Comparison of ENCODE assay signal across 8 cellular contexts in the genomic region with DNA sequence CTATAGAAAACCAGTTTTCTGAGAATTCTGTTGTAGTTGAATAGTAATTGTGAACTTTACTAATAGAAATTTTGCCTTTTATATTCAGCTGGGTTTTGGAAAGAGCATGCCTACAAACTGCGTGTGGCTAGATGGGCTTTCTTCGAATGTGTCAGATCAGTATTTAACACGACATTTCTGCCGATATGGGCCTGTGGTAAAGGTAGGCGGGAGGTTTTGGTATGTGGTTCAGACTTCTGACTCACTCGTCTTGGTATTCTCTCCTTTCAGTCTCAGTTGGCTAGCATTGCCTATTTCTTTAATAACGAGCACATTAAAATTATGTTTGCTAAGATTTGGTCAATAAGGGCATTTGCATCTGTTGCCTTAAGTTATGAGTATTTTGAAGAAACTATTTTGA. TPM values are rescaled to one million over a fixed set of nuclear protein-coding genes. Genes with fewer than 3 reads are reported as not detected.
A peak's percentile ranks its signal among the peaks of the same experiment; 100 is the strongest.
DNase-seq lines count a peak whose midpoint lies in the region; ATAC-seq, FAIRE-seq and TF ChIP-seq lines count a peak whose summit lies in the region.

No MANE protein-coding gene starts in this region.

- POLR2A ChIA-PET in HEK293T (lab: Yijun Ruan, JAX), result no interaction called here

- H3K4me1 Mint-ChIP-seq in activated T-helper 17 cell treated with anti-CD3 and anti-CD28 coated beads, Interleukin-2, amount 50 U/mL, for 72 hours, result peaks cover 7% of the 10 kb centered on the region

- no peak for TF ChIP-seq POLR2A in erythroblast (IDR thresholded peaks at IDR 0.05; ENCODE audit: low read length)

- peaks cover 58% of the 10 kb centered on the region for H3K36me3 ChIP-seq in HAP-1 (replicated peaks)

- in situ Hi-C loops in HAP-1 (cut with MboI; ENCODE audit: low sequenced_read_pairs), result no loop called here

- no peaks in the 10 kb centered on the region for H3K27me3 Mint-ChIP-seq in activated T-helper 17 cell treated with anti-CD3 and anti-CD28 coated beads, Interleukin-2, amount 50 U/mL, for 72 hours

- H3K4me1 ChIP-seq in HAP-1, result no peaks in the 10 kb centered on the region

- peak; percentile 75 for ATAC-seq in HG03460 (IDR thresholded peaks at IDR 0.05; ENCODE audit: unreplicated experiment)
- peak; percentile 99 for ATAC-seq in activated T-helper 17 cell treated with anti-CD3 and anti-CD28 coated beads, Interleukin-2, amount 50 U/mL, for 72 hours (replicated peaks)

- peaks cover 95% of the 10 kb centered on the region for H3K36me3 Mint-ChIP-seq in activated T-helper 17 cell treated with anti-CD3 and anti-CD28 coated beads, Interleukin-2, amount 50 U/mL, for 72 hours (ENCODE audit: low read depth)

- no peaks in the 10 kb centered on the region for H3K27me3 ChIP-seq in HAP-1 (ENCODE audit: low read depth)

- FAIRE-seq in GM19239 (lab: Jason Lieb, UNC), result peak; percentile 98

- CTCF ChIA-PET in HEK293T (lab: Yijun Ruan, JAX), result no interaction called here

- no peak overlapping the region for H3K4me3 ChIP-seq in HAP-1

- H3K9me3 Mint-ChIP-seq in activated T-helper 17 cell treated with anti-CD3 and anti-CD28 coated beads, Interleukin-2, amount 50 U/mL, for 72 hours, result no peaks in the 10 kb centered on the region

- peak overlapping the region; percentile 5 for H3K27ac Mint-ChIP-seq in activated T-helper 17 cell treated with anti-CD3 and anti-CD28 coated beads, Interleukin-2, amount 50 U/mL, for 72 hours

- H3K4me3 Mint-ChIP-seq in activated T-helper 17 cell treated with anti-CD3 and anti-CD28 coated beads, Interleukin-2, amount 50 U/mL, for 72 hours, result peak overlapping the region; percentile 17

- DNase-seq in GM19239 (ENCODE audit: insufficient read length, low spot score) (no peak), renal cortical epithelial cell (ENCODE audit: low read depth) (peak; percentile 84), erythroblast (lab: John Stamatoyannopoulos, UW) (no peak), SW 1271 (lab: John Stamatoyannopoulos, UW) (no peak), HAP-1 (ENCODE audit: low spot score in 2 of 2) (no peak), HEK293T (ENCODE audit: extremely low spot score) (no peak)

- H3K9me3 ChIP-seq in HAP-1, result no peaks in the 10 kb centered on the region

TF ChIP-seq in HEK293T, 16 proteins besides CTCF, POLR2A, EP300 and RAD21:
- no peak for TF ChIP-seq FOXA1 (IDR thresholded peaks at IDR 0.05)
- TF ChIP-seq NFRKB (IDR thresholded peaks at IDR 0.05), result no peak
- TF ChIP-seq FOXM1 (IDR thresholded peaks at IDR 0.05; ENCODE audit: borderline replicate concordance), result no peak
- no peak for TF ChIP-seq ARNT (IDR thresholded peaks at IDR 0.05)
- TF ChIP-seq L3MBTL2 (conservative IDR thresholded peaks at IDR 0.05), result no peak
- TF ChIP-seq PKNOX1 (IDR thresholded peaks at IDR 0.05), result no peak
- no peak for TF ChIP-seq LEF1 (IDR thresholded peaks at IDR 0.05; ENCODE audit: borderline replicate concordance)
- no peak for TF ChIP-seq HDGF (IDR thresholded peaks at IDR 0.05; ENCODE audit: borderline replicate concordance)
- no peak for TF ChIP-seq SP1 (IDR thresholded peaks at IDR 0.05)
- TF ChIP-seq BHLHE40 (IDR thresholded peaks at IDR 0.05; ENCODE audit: borderline replicate concordance), result no peak
- no peak for TF ChIP-seq ZNF384 (IDR thresholded peaks at IDR 0.05)
- TF ChIP-seq FOXK2 (IDR thresholded peaks at IDR 0.05), result no peak

RNA-seq across cellular contexts. Expression of gene ZBTB17, which starts 56.6 kb away (rescaled TPM):
- total RNA-seq in activated T-helper 17 cell treated with anti-CD3 and anti-CD28 coated beads, Interleukin-2, amount 50 U/mL, for 72 hours, result 100 to 1,000 TPM in 1 of 2 donors, 10 to 100 TPM in 1; 62.0 to 135 TPM
- 30.4 and 31.9 TPM in 2 replicates for total RNA-seq in renal cortical epithelial cell
